Comparison of ENCODE assay signal across 24 cellular contexts in the genomic region with DNA sequence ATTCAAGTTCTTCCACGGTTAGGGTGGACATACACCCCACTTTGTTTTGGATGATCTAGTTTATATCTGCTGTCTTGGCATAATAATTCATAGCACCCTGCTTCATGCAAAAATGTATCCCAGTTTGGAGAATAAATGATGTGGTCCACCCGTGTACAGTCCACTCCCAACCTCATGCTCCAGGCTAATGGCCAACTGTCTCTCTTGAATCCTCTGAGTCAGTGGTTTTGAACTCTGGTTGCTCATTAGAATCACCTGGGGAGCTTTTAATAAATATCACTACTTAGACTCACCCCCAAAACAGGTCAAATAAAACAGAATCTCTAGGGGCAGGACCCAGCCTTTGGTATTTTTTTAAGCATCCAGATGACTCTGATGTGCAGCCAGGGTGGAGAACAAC.
DNase-seq lines count a peak whose midpoint lies in the region; ATAC-seq, FAIRE-seq and TF ChIP-seq lines count a peak whose summit lies in the region.
"Had no signal": no experiment of that assay in that cellular context is flagged by ENCODE, and none has a peak within 500 bp of the region (broad histone marks: within the 10 kb centered on the region; RNA-seq: fewer than 3 reads in every experiment).

No MANE protein-coding gene starts in this region.

- no peak overlapping the region for H3K4me3 Mint-ChIP-seq in stimulated activated naive B cell treated with anti-CD40 and anti-IgM and Interleukin-4, amounts not matched to agents 10 μg/mL and 1 μg/mL and 100 μg/mL, for 72 hours
- H3K4me3 Mint-ChIP-seq: B cell, CD14-positive monocyte, GM23338 had no signal

- H3K27ac ChIP-seq in OCI-LY3 (ENCODE audit: low read length) (no peak overlapping the region), esophagus (ENCODE audit: low read depth in 2 of 2, low read length in 1 of 2) (peak overlapping the region; percentile 70 to 94)
- H3K27ac ChIP-seq: SJSA1 had no signal

- H3K9me3 ChIP-seq in OCI-LY3 (ENCODE audit: insufficient read depth, low read length) (no peaks in the 10 kb centered on the region), esophagus (ENCODE audit: control insufficient read depth in 2 of 2, insufficient read depth in 1 of 2, low read depth in 1 of 2, low read length in 1 of 2) (no peaks in the 10 kb centered on the region)
- H3K9me3 ChIP-seq: A549, HAP-1, MG63, SJSA1 had no signal

- TF ChIP-seq POLR2A in GM12892 (IDR thresholded peaks at IDR 0.05; ENCODE audit: low read depth, low read length), result no peak

- no peak overlapping the region for H2AFZ ChIP-seq in OCI-LY3 (ENCODE audit: low read depth, low read length)

- H3K27me3 ChIP-seq in OCI-LY3 (ENCODE audit: low read depth, low read length) (peaks cover 60% of the 10 kb centered on the region), esophagus (ENCODE audit: control insufficient read depth in 1 of 2, insufficient read depth in 2 of 2, low read length in 2 of 2) (no peaks in the 10 kb centered on the region)
- H3K27me3 ChIP-seq: MG63, SJSA1 had no signal

- H3K36me3 ChIP-seq in OCI-LY3 (replicated peaks; ENCODE audit: low read depth, low read length), result no peaks in the 10 kb centered on the region
- H3K36me3 ChIP-seq in esophagus (ENCODE audit: control insufficient read depth in 2 of 2, insufficient read depth in 2 of 2, low read length in 1 of 2), result no peaks in the 10 kb centered on the region
- H3K36me3 ChIP-seq: HAP-1, MG63, SJSA1 had no signal

- H3K79me2 ChIP-seq in OCI-LY3 (ENCODE audit: low read length), result no peaks in the 10 kb centered on the region

- no peaks in the 10 kb centered on the region for H4K20me1 ChIP-seq in OCI-LY3 (ENCODE audit: insufficient read depth, low read length)

- peaks cover 3 to 9% of the 10 kb centered on the region in 2 donors for H3K4me1 Mint-ChIP-seq in stimulated activated naive B cell treated with anti-CD40 and anti-IgM and Interleukin-4, amounts not matched to agents 10 μg/mL and 1 μg/mL and 100 μg/mL, for 72 hours
- H3K4me1 Mint-ChIP-seq: CD14-positive monocyte had no signal

- H3K9me3 Mint-ChIP-seq in stimulated activated naive B cell treated with anti-CD40 and anti-IgM and Interleukin-4, amounts not matched to agents 10 μg/mL and 1 μg/mL and 100 μg/mL, for 72 hours, result peaks cover 0 to 2% of the 10 kb centered on the region in 2 donors
- H3K9me3 Mint-ChIP-seq: CD14-positive monocyte, GM23338 had no signal

- no peak for ATAC-seq in stimulated activated naive B cell treated with anti-CD40 and anti-IgM and Interleukin-4, amounts not matched to agents 10 μg/mL and 1 μg/mL and 100 μg/mL, for 72 hours (replicated peaks)
- no peak for ATAC-seq in GM19455 (IDR thresholded peaks at IDR 0.05; ENCODE audit: unreplicated experiment)
- ATAC-seq in HG03135 (IDR thresholded peaks at IDR 0.05; ENCODE audit: unreplicated experiment), result no peak
- ATAC-seq: A549, GM23338, Panc1, Right ventricle myocardium inferior had no signal

- H3K4me3 ChIP-seq in OCI-LY3 (ENCODE audit: low read length) (peak overlapping the region; percentile 54), esophagus (ENCODE audit: low read depth in 1 of 2, low read length in 2 of 2) (no peak overlapping the region)
- H3K4me3 ChIP-seq: A549, GM23338, HAP-1, MG63, SJSA1 had no signal

- H3K9ac ChIP-seq in OCI-LY3 (ENCODE audit: low read length), result no peak overlapping the region

- DNase-seq in GM12892 (ENCODE audit: insufficient read length) (no peak), RCC 7860 (ENCODE audit: low spot score) (no peak)
- no peak for DNase-seq in stimulated activated naive B cell treated with anti-CD40 and anti-IgM and Interleukin-4, amounts not matched to agents 10 μg/mL and 1 μg/mL and 100 μg/mL, for 72 hours
- DNase-seq: MG63; NCI-H1048; NCI-H1417 treated with DMSO at 0.1 percent for 48 hours; NCI-H187; NCI-H2107; NCI-H510A treated with DMSO at 0.1 percent for 48 hours; NCI-H748 treated with DMSO at 0.1 percent for 48 hours; NK-92 treated with Interleukin-12 subunit alpha and Interleukin-12 subunit beta, amount 100 ng/mL, for 24 hours had no signal

- H3K27me3 Mint-ChIP-seq in stimulated activated naive B cell treated with anti-CD40 and anti-IgM and Interleukin-4, amounts not matched to agents 10 μg/mL and 1 μg/mL and 100 μg/mL, for 72 hours, result peaks cover 37 to 47% of the 10 kb centered on the region in 2 donors

- TF ChIP-seq CTCF in OCI-LY3 (IDR thresholded peaks at IDR 0.05; ENCODE audit: low read depth, low read length), result no peak

- no peaks in the 10 kb centered on the region for H3K36me3 Mint-ChIP-seq in stimulated activated naive B cell treated with anti-CD40 and anti-IgM and Interleukin-4, amounts not matched to agents 10 μg/mL and 1 μg/mL and 100 μg/mL, for 72 hours
- H3K36me3 Mint-ChIP-seq: CD14-positive monocyte had no signal

- WGBS in esophagus, 2 donors, result 66 to 74% methylated on average over 2 of the region's 2 CpGs

- FAIRE-seq in GM12892 (lab: Jason Lieb, UNC) (peak; percentile 14), RCC 7860 (lab: Jason Lieb, UNC) (no peak)
- FAIRE-seq: A549, D721Med had no signal

- peak overlapping the region; percentile 10 for H3K27ac Mint-ChIP-seq in stimulated activated naive B cell treated with anti-CD40 and anti-IgM and Interleukin-4, amounts not matched to agents 10 μg/mL and 1 μg/mL and 100 μg/mL, for 72 hours
- H3K27ac Mint-ChIP-seq: B cell, CD14-positive monocyte, GM23338 had no signal

- peak overlapping the region; percentile 87 for H3K4me2 ChIP-seq in OCI-LY3 (ENCODE audit: low read length)
- H3K4me2 ChIP-seq: A549, GM23338 had no signal

- peaks cover 42% of the 10 kb centered on the region for H3K4me1 ChIP-seq in OCI-LY3 (ENCODE audit: low read length)
- peaks cover 13 to 29% of the 10 kb centered on the region in 2 donors for H3K4me1 ChIP-seq in esophagus (ENCODE audit: control insufficient read depth in 2 of 2, insufficient read depth in 2 of 2, low read length in 1 of 2)
